ENCODE assay signal across 18 cellular contexts in genomic region chr3:67550541-67550940, GRCh38.
DNase-seq lines count a peak whose midpoint lies in the region; FAIRE-seq and TF ChIP-seq lines count a peak whose summit lies in the region.
"Had no signal": no experiment of that assay in that cellular context is flagged by ENCODE, and none has a peak within 500 bp of the region (broad histone marks: within the 10 kb centered on the region; RNA-seq: fewer than 3 reads in every experiment).

No MANE protein-coding gene starts in this region.

- DNase-seq in D721Med (ENCODE audit: insufficient read length, low spot score) (no peak), DMS 273 treated with DMSO at 0.1 percent for 48 hours (lab: John Stamatoyannopoulos, UW) (peak; percentile 52), NCI-H69 (lab: John Stamatoyannopoulos, UW) (peak; percentile 24), WERI-Rb-1 (peak; percentile 81), HK-2 (ENCODE audit: unreplicated experiment) (no peak), NCI-H345 treated with DMSO at 0.1 percent for 48 hours (lab: John Stamatoyannopoulos, UW; ENCODE audit: unreplicated experiment) (no peak)
- DNase-seq in activated T-cell treated with anti-CD3 and anti-CD28 coated beads, Interleukin-2, amount 50 U/mL, for 1 hour: no peak
- DNase-seq: C1 segment of cervical spinal cord; Calu3; CD4-positive, alpha-beta memory T cell; COR-L47; DMS79; EL; GDM1; H9 had no signal

- no peak for TF ChIP-seq CTCF in D721Med (IDR thresholded peaks at IDR 0.05; ENCODE audit: insufficient read depth, missing control alignments)
- no peak for TF ChIP-seq CTCF in WERI-Rb-1 (IDR thresholded peaks at IDR 0.05; ENCODE audit: low read depth, low read length)

- no peak overlapping the region for H3K4me3 ChIP-seq in WERI-Rb-1 (ENCODE audit: low read depth, low read length)
- H3K4me3 ChIP-seq: GM12878, GM23338 had no signal

- no peaks in the 10 kb centered on the region for H3K36me3 ChIP-seq in WERI-Rb-1

- no peaks in the 10 kb centered on the region for H3K27me3 ChIP-seq in WERI-Rb-1 (ENCODE audit: insufficient read depth, low read depth, severe bottlenecking)

- peak; percentile 85 for FAIRE-seq in D721Med (lab: Jason Lieb, UNC)
- FAIRE-seq: GM12878, GM19239 had no signal

- H3K27ac ChIP-seq in WERI-Rb-1: peak overlapping the region; percentile 75

- H3K9me3 ChIP-seq in WERI-Rb-1 (ENCODE audit: severe bottlenecking): no peaks in the 10 kb centered on the region

Comparison
In these comparisons a context has a peak if more than half of its experiments do, and no peak if none do; other contexts are left out.
1. DNase-seq: peak in DMS 273 treated with DMSO at 0.1 percent for 48 hours (single experiment), NCI-H69 (single experiment) and WERI-Rb-1 (single experiment); none in D721Med (single experiment), HK-2 (single experiment), activated T-cell treated with anti-CD3 and anti-CD28 coated beads, Interleukin-2, amount 50 U/mL, for 1 hour (single experiment) and NCI-H345 treated with DMSO at 0.1 percent for 48 hours (single experiment).